Comparison of ENCODE assay signal across 8 cellular contexts in the genomic region with DNA sequence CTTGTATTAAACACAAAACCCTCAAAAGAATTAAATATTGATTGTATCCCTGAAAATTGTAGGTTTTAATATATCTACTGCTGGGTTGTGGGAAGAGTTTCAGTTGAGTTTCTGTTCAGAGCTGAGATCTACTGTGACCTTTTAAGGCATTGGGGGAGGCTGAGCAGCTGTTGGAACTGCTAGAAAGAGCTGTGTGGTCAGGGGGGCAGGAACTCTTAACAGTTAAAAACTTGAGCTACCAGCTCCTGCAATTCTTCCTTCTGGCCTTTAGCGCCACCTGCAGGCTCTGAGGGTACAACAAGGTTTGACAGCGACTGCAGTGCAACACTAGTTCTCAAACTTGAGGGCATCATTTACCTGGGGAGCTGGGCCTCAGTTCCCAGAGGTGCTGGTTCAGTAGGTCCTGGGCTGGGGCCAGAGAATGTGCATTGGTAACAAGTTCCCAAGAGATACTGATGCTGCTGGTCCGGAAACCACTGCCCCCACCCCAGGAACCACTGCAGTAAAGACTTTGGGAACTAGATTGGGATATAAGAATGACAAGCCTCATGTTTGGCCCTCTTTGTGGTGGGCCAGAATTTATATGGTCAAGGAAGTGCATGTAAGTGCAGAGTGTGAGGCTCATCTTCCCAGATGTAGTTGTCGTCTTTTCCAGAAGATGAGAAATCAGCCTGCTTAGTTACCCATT. TPM values are rescaled to one million over a fixed set of nuclear protein-coding genes. Genes with fewer than 3 reads are reported as not detected.
DNase-seq lines count a peak whose midpoint lies in the region; ATAC-seq and TF ChIP-seq lines count a peak whose summit lies in the region.

No MANE protein-coding gene starts in this region.

- intact Hi-C loops in Right ventricle myocardium inferior (cut with DNase I) (loop anchor here (2.0 to 10.0 kb wide), 6 partner anchors 110 to 975 kb away; partner anchors contain the start of gene SPRYD7), posterior cingulate gyrus (cut with DNase I) (loop anchor here (2.0 to 5.0 kb wide), 4 partner anchors 110 to 935 kb away; no protein-coding TSS in a partner anchor)

- peak overlapping the region; percentile 93 for H3K4me3 ChIP-seq in GM12865 (ENCODE audit: low read depth, low read length)

- H3K27me3 Mint-ChIP-seq in activated naive CD8-positive, alpha-beta T cell, result no peaks in the 10 kb centered on the region

- no peaks in the 10 kb centered on the region for H3K9me3 Mint-ChIP-seq in activated naive CD8-positive, alpha-beta T cell (ENCODE audit: low read depth)

- ATAC-seq in HG02610 (IDR thresholded peaks at IDR 0.05; ENCODE audit: unreplicated experiment), result peak; percentile 41
- ATAC-seq in SK-N-SH treated with all-trans-retinoic acid at 6 μM for 48 hours, result peak; percentile 59
- peak; percentile 30 for ATAC-seq in Right ventricle myocardium inferior

- peaks cover 54% of the 10 kb centered on the region for H3K4me1 Mint-ChIP-seq in activated naive CD8-positive, alpha-beta T cell (ENCODE audit: low read depth)

- H3K27ac Mint-ChIP-seq in activated naive CD8-positive, alpha-beta T cell, result peak overlapping the region; percentile 79

- DNase-seq in GM12865 (ENCODE audit: low read depth) (peak; percentile 97), NCI-H1092 (lab: John Stamatoyannopoulos, UW) (peak; percentile 79), Right ventricle myocardium inferior (ENCODE audit: missing footprints) (peak; percentile 92), posterior cingulate gyrus (peak; percentile 72 to 97 (median 90)), ureter (ENCODE audit: low spot score) (peak; percentile 91)

- TF ChIP-seq CTCF in GM12865 (IDR thresholded peaks at IDR 0.05; ENCODE audit: insufficient read depth, low read depth, low read length, missing control alignments), result peak; percentile 88

- no peaks in the 10 kb centered on the region for H3K36me3 Mint-ChIP-seq in activated naive CD8-positive, alpha-beta T cell

- H3K4me3 Mint-ChIP-seq in activated naive CD8-positive, alpha-beta T cell, result peak overlapping the region; percentile 86

TF ChIP-seq in SK-N-SH treated with all-trans-retinoic acid at 6 μM for 48 hours, 23 proteins besides CTCF, POLR2A, EP300 and RAD21:
- TF ChIP-seq ISL1 (CRISPR knock-in tag; IDR thresholded peaks at IDR 0.05), result no peak
- TF ChIP-seq TSHZ2 (CRISPR knock-in tag; IDR thresholded peaks at IDR 0.05), result no peak
- TF ChIP-seq PPARA (CRISPR knock-in tag; IDR thresholded peaks at IDR 0.05; ENCODE audit: borderline replicate concordance), result no peak
- no peak for TF ChIP-seq POU6F1 (CRISPR knock-in tag; IDR thresholded peaks at IDR 0.05; ENCODE audit: borderline replicate concordance, low read depth)
- TF ChIP-seq, protein P1, sequence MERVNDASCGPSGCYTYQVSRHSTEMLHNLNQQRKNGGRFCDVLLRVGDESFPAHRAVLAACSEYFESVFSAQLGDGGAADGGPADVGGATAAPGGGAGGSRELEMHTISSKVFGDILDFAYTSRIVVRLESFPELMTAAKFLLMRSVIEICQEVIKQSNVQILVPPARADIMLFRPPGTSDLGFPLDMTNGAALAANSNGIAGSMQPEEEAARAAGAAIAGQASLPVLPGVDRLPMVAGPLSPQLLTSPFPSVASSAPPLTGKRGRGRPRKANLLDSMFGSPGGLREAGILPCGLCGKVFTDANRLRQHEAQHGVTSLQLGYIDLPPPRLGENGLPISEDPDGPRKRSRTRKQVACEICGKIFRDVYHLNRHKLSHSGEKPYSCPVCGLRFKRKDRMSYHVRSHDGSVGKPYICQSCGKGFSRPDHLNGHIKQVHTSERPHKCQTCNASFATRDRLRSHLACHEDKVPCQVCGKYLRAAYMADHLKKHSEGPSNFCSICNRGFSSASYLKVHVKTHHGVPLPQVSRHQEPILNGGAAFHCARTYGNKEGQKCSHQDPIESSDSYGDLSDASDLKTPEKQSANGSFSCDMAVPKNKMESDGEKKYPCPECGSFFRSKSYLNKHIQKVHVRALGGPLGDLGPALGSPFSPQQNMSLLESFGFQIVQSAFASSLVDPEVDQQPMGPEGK (CRISPR knock-in tag; IDR thresholded peaks at IDR 0.05; ENCODE audit: borderline replicate concordance), result no peak
- no peak for TF ChIP-seq ARNTL (CRISPR knock-in tag; IDR thresholded peaks at IDR 0.05; ENCODE audit: borderline replicate concordance, low read depth)

RNA-seq across cellular contexts. Expression of gene RNASEH2B, which starts 2.5 kb away (rescaled TPM):
- total RNA-seq in Right ventricle myocardium inferior (46.4 TPM), ureter (67.2 TPM)

Comparison
In these comparisons a context has a peak if more than half of its experiments do, and no peak if none do; other contexts are left out.
1. Peak in every context shown above with its lines: DNase-seq, ATAC-seq and H3K4me3 ChIP-seq.